2 cellular contexts compared by ENCODE assay signal in genomic region chr10:132738454-132739224, GRCh38.
TF ChIP-seq lines count a peak whose summit lies in the region.

No MANE protein-coding gene starts in this region.

TF ChIP-seq in HEK293, 187 proteins besides CTCF, POLR2A, EP300 and RAD21 (continued from another document):
- TF ChIP-seq ZIC2 (tag by site-specific recombination; IDR thresholded peaks at IDR 0.05) (peak; percentile 60; the same call in 1 of the 2 replicates), ZNF174 (tag by site-specific recombination; IDR thresholded peaks at IDR 0.05) (no peak)

TF ChIP-seq in H1, 55 proteins besides CTCF, POLR2A, EP300 and RAD21 (continued from another document):
- TF ChIP-seq TAF7 (optimal IDR thresholded peaks at IDR 0.05; ENCODE audit: borderline replicate concordance, low read depth, low read length) (no peak), YY1 (IDR thresholded peaks at IDR 0.05; ENCODE audit: low read depth, low read length) (no peak), SUZ12 (IDR thresholded peaks at IDR 0.05; ENCODE audit: low read length) (no peak), ZNF274 (IDR thresholded peaks at IDR 0.05; ENCODE audit: borderline replicate concordance, extremely low read depth, low read length) (no peak), SP1 (IDR thresholded peaks at IDR 0.05; ENCODE audit: low read depth, low read length) (no peak), SIX5 (IDR thresholded peaks at IDR 0.05; ENCODE audit: low read depth, low read length) (no peak), BCL11A (IDR thresholded peaks at IDR 0.05; ENCODE audit: low read depth in 2 of 2, low read length in 2 of 2) (no peak), TAF1 (IDR thresholded peaks at IDR 0.05; ENCODE audit: low read depth, low read length) (no peak), ATF2 (IDR thresholded peaks at IDR 0.05; ENCODE audit: low read length) (no peak), RNF2 (IDR thresholded peaks at IDR 0.05; ENCODE audit: borderline replicate concordance, low read depth, low read length, missing control alignments, poor library complexity, severe bottlenecking) (no peak), SIRT6 (IDR thresholded peaks at IDR 0.05; ENCODE audit: low read length) (no peak), CBX5 (IDR thresholded peaks at IDR 0.05; ENCODE audit: low read depth, low read length) (no peak), CHD7 (IDR thresholded peaks at IDR 0.05; ENCODE audit: insufficient replicate concordance, low read length) (no peak), EGR1 (IDR thresholded peaks at IDR 0.05; ENCODE audit: borderline replicate concordance, low read depth, low read length) (no peak), SRF (IDR thresholded peaks at IDR 0.05; ENCODE audit: low read depth, low read length) (no peak), USF2 (IDR thresholded peaks at IDR 0.05; ENCODE audit: low read length) (no peak)
